Comparison of ENCODE assay signal across 18 cellular contexts in genomic region chr7:32928785-32929184, GRCh38.
"Had no signal": no experiment of that assay in that cellular context is flagged by ENCODE, and none has a peak within 500 bp of the region (broad histone marks: within the 10 kb centered on the region; RNA-seq: fewer than 3 reads in every experiment).

No MANE protein-coding gene starts in this region.

- DNase-seq: activated CD4-positive, alpha-beta T cell treated with anti-CD3 and anti-CD28 coated beads for 48 hours; activated CD4-positive, alpha-beta T cell treated with anti-CD3 and anti-CD28 coated beads, Interleukin-2, amount 50 U/mL, for 48 hours; activated CD8-positive, alpha-beta memory T cell treated with anti-CD3 and anti-CD28 coated beads for 24 hours; activated gamma-delta T cell; activated naive CD4-positive, alpha-beta T cell treated with anti-CD3 and anti-CD28 coated beads, Interleukin-2, amount 50 U/mL, for 16 hours; amniotic stem cell; brain microvascular endothelial cell; caudate nucleus; cortex of kidney; heart left ventricle; hypothalamus; midbrain; stimulated activated CD4-positive, alpha-beta T cell treated with anti-CD3 and anti-CD28 coated beads, Interleukin-15, amount 100 ng/mL, for 24 hours; stimulated activated CD4-positive, alpha-beta T cell treated with anti-CD3 and anti-CD28 coated beads, Interleukin-2, amount 100 ng/mL, for 24 hours; stimulated activated naive CD4-positive, alpha-beta T cell treated with Interleukin-2 at 50 U/mL for 16 hours had no signal

- H3K27ac Mint-ChIP-seq: natural killer cell treated with Interleukin-12 subunit alpha and Interleukin-12 subunit beta and Interleukin-15 and Interleukin-18, amount 100 ng/mL, for 72 hours had no signal

- H3K4me1 ChIP-seq: heart left ventricle had no signal

- H3K27me3 ChIP-seq: brain microvascular endothelial cell, gastroesophageal sphincter, heart left ventricle, tibial nerve had no signal

- H3K4me3 ChIP-seq: gastroesophageal sphincter, heart left ventricle, tibial nerve had no signal

- H3K27ac ChIP-seq: brain microvascular endothelial cell, gastroesophageal sphincter, heart left ventricle had no signal

- H3K4me3 Mint-ChIP-seq: natural killer cell treated with Interleukin-12 subunit alpha and Interleukin-12 subunit beta and Interleukin-15 and Interleukin-18, amount 100 ng/mL, for 72 hours had no signal

- H3K27me3 Mint-ChIP-seq: natural killer cell treated with Interleukin-12 subunit alpha and Interleukin-12 subunit beta and Interleukin-15 and Interleukin-18, amount 100 ng/mL, for 72 hours had no signal

- H3K9me3 Mint-ChIP-seq: natural killer cell treated with Interleukin-12 subunit alpha and Interleukin-12 subunit beta and Interleukin-15 and Interleukin-18, amount 100 ng/mL, for 72 hours had no signal

- ATAC-seq: gastroesophageal sphincter; heart left ventricle; natural killer cell treated with Interleukin-12 subunit alpha and Interleukin-12 subunit beta and Interleukin-15 and Interleukin-18, amount 100 ng/mL, for 72 hours had no signal
